ENCODE assay signal across 1 cellular context in genomic region chr9:108043585-108043984, GRCh38.
TF ChIP-seq lines count a peak whose summit lies in the region.

No MANE protein-coding gene starts in this region.

TF ChIP-seq in K562, 482 proteins besides CTCF, POLR2A, EP300 and RAD21 (continued from another document):
- TF ChIP-seq HMGN3 (IDR thresholded peaks at IDR 0.05; ENCODE audit: borderline replicate concordance, extremely low read depth, insufficient read length, low read depth, low read length) (no peak), MAX (CRISPR knock-in tag; IDR thresholded peaks at IDR 0.05) (no peak), PPARD (CRISPR knock-in tag; IDR thresholded peaks at IDR 0.05) (no peak), SLC30A9 (CRISPR knock-in tag; IDR thresholded peaks at IDR 0.05) (no peak), ZNF75A (CRISPR knock-in tag; IDR thresholded peaks at IDR 0.05) (no peak), GTF2B (IDR thresholded peaks at IDR 0.05; ENCODE audit: extremely low read depth, insufficient read length) (no peak), HDAC3 (IDR thresholded peaks at IDR 0.05; ENCODE audit: borderline replicate concordance, partially characterized antibody) (no peak), NONO (IDR thresholded peaks at IDR 0.05; ENCODE audit: low read depth in 2 of 2, low read length in 1 of 2) (no peak), ZNF644 (tag; IDR thresholded peaks at IDR 0.05; ENCODE audit: low read depth) (no peak), NFE2 (IDR thresholded peaks at IDR 0.05; ENCODE audit: low read depth) (peak; percentile 85), ZNF253 (CRISPR knock-in tag; conservative IDR thresholded peaks at IDR 0.05) (no peak), MIER1 (IDR thresholded peaks at IDR 0.05; ENCODE audit: low read depth) (no peak), PHF20 (IDR thresholded peaks at IDR 0.05; ENCODE audit: partially characterized antibody) (no peak), ZNF707 (CRISPR knock-in tag; conservative IDR thresholded peaks at IDR 0.05) (no peak), JUN (IDR thresholded peaks at IDR 0.05; ENCODE audit: borderline replicate concordance, low read depth, low read length) (0 out of 2 replicates have a peak, but pooled peaks have one; percentile 27), JUN (CRISPR knock-in tag; IDR thresholded peaks at IDR 0.05; ENCODE audit: borderline replicate concordance) (no peak)
- TF ChIP-seq, protein P1, sequence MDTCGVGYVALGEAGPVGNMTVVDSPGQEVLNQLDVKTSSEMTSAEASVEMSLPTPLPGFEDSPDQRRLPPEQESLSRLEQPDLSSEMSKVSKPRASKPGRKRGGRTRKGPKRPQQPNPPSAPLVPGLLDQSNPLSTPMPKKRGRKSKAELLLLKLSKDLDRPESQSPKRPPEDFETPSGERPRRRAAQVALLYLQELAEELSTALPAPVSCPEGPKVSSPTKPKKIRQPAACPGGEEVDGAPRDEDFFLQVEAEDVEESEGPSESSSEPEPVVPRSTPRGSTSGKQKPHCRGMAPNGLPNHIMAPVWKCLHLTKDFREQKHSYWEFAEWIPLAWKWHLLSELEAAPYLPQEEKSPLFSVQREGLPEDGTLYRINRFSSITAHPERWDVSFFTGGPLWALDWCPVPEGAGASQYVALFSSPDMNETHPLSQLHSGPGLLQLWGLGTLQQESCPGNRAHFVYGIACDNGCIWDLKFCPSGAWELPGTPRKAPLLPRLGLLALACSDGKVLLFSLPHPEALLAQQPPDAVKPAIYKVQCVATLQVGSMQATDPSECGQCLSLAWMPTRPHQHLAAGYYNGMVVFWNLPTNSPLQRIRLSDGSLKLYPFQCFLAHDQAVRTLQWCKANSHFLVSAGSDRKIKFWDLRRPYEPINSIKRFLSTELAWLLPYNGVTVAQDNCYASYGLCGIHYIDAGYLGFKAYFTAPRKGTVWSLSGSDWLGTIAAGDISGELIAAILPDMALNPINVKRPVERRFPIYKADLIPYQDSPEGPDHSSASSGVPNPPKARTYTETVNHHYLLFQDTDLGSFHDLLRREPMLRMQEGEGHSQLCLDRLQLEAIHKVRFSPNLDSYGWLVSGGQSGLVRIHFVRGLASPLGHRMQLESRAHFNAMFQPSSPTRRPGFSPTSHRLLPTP (IDR thresholded peaks at IDR 0.05; ENCODE audit: borderline replicate concordance, extremely low read depth, insufficient read length) = no peak
- TF ChIP-seq, protein P2, sequence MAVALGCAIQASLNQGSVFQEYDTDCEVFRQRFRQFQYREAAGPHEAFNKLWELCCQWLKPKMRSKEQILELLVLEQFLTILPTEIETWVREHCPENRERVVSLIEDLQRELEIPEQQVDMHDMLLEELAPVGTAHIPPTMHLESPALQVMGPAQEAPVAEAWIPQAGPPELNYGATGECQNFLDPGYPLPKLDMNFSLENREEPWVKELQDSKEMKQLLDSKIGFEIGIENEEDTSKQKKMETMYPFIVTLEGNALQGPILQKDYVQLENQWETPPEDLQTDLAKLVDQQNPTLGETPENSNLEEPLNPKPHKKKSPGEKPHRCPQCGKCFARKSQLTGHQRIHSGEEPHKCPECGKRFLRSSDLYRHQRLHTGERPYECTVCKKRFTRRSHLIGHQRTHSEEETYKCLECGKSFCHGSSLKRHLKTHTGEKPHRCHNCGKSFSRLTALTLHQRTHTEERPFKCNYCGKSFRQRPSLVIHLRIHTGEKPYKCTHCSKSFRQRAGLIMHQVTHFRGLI (CRISPR knock-in tag; IDR thresholded peaks at IDR 0.05) = no peak
- TF ChIP-seq, protein P3, sequence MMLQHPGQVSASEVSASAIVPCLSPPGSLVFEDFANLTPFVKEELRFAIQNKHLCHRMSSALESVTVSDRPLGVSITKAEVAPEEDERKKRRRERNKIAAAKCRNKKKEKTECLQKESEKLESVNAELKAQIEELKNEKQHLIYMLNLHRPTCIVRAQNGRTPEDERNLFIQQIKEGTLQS (IDR thresholded peaks at IDR 0.05) = peak; percentile 68
- TF ChIP-seq, protein P3 (CRISPR knock-in tag; conservative IDR thresholded peaks at IDR 0.05) = no peak
- TF ChIP-seq, protein P4, sequence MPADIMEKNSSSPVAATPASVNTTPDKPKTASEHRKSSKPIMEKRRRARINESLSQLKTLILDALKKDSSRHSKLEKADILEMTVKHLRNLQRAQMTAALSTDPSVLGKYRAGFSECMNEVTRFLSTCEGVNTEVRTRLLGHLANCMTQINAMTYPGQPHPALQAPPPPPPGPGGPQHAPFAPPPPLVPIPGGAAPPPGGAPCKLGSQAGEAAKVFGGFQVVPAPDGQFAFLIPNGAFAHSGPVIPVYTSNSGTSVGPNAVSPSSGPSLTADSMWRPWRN (IDR thresholded peaks at IDR 0.05; ENCODE audit: low read depth) = no peak
